8 cellular contexts compared by ENCODE assay signal in genomic region chr1:225987491-225988316, GRCh38. TPM values are rescaled to one million over a fixed set of nuclear protein-coding genes. Genes with fewer than 3 reads are reported as not detected.
DNase-seq lines count a peak whose midpoint lies in the region; ATAC-seq, FAIRE-seq and TF ChIP-seq lines count a peak whose summit lies in the region.

No MANE protein-coding gene starts in this region.

- H3K4me3 ChIP-seq in AG09309 (ENCODE audit: control insufficient read depth, low read depth, low read length) (no peak overlapping the region), mucosa of descending colon (no peak overlapping the region)

- DNase-seq in AG09309 (ENCODE audit: low read depth) (no peak), GM12891 (ENCODE audit: insufficient read length, low spot score) (no peak), NCI-H774 (lab: John Stamatoyannopoulos, UW) (peak; percentile 40), cerebellum (ENCODE audit: low spot score) (peak; percentile 33), mucosa of descending colon (no peak), T-helper 9 cell (no peak)
- no peak for DNase-seq in activated CD4-positive, alpha-beta T cell treated with anti-CD3 and anti-CD28 coated beads, Interleukin-2, amount 50 U/mL, for 1 hour

- H3K4me1 ChIP-seq in mucosa of descending colon (ENCODE audit: low read depth): no peaks in the 10 kb centered on the region

- TF ChIP-seq CTCF in AG09309 (IDR thresholded peaks at IDR 0.05; ENCODE audit: control insufficient read depth, insufficient read depth, low read depth, low read length, missing control alignments) (peak; percentile 59), mucosa of descending colon (IDR thresholded peaks at IDR 0.05) (peak; percentile 38)

- intact Hi-C loops in mucosa of descending colon (cut with DNase I, micrococcal nuclease): no loop called here

- no peaks in the 10 kb centered on the region for H3K9me3 ChIP-seq in mucosa of descending colon

- ATAC-seq in mucosa of descending colon (peak; percentile 59), HG02798 (IDR thresholded peaks at IDR 0.05; ENCODE audit: poor library complexity, unreplicated experiment) (no peak)

- TF ChIP-seq POLR2A in GM12891 (IDR thresholded peaks at IDR 0.05; ENCODE audit: low read depth, low read length): no peak

- H3K36me3 ChIP-seq in mucosa of descending colon (ENCODE audit: low read depth): no peaks in the 10 kb centered on the region

- peak; percentile 56 for FAIRE-seq in GM12891 (lab: Jason Lieb, UNC)

TF ChIP-seq in GM12891, 5 proteins besides CTCF, POLR2A, EP300 and RAD21:
- TF ChIP-seq SPI1 (IDR thresholded peaks at IDR 0.05; ENCODE audit: low read depth, low read length) (no peak), TAF1 (IDR thresholded peaks at IDR 0.05; ENCODE audit: low read depth, low read length) (no peak), POLR2AphosphoS5 (IDR thresholded peaks at IDR 0.05; ENCODE audit: low read depth, low read length) (no peak), POU2F2 (IDR thresholded peaks at IDR 0.05; ENCODE audit: low read depth, low read length) (no peak), PAX5 (IDR thresholded peaks at IDR 0.05; ENCODE audit: insufficient read depth, low read length, severe bottlenecking) (no peak)

RNA-seq across cellular contexts. Expression of gene SDE2, which starts 11.4 kb away (rescaled TPM):
- polyA plus RNA-seq in GM12891 (2012; ENCODE audit: low read depth, missing spikeins): 4.6 TPM
- total RNA-seq in cerebellum (21.3 TPM), mucosa of descending colon (10 to 100 TPM; 14.1 to 21.0 (median 15.0) TPM)

RNA-seq across cellular contexts. Expression of gene LEFTY2, which starts 46.7 kb away (rescaled TPM):
- not detected for polyA plus RNA-seq in GM12891 (2012; ENCODE audit: low read depth, missing spikeins)
- total RNA-seq in cerebellum (0.09 TPM), mucosa of descending colon (under 1 TPM; 0.32 to 0.77 (median 0.35) TPM)

Comparison
In these comparisons a context has a peak if more than half of its experiments do, and no peak if none do; other contexts are left out.
1. DNase-seq: peak in NCI-H774 (single experiment) and cerebellum (single experiment); none in AG09309 (single experiment), GM12891 (single experiment), mucosa of descending colon (0 of 3), T-helper 9 cell (single experiment) and activated CD4-positive, alpha-beta T cell treated with anti-CD3 and anti-CD28 coated beads, Interleukin-2, amount 50 U/mL, for 1 hour (single experiment).